8 cellular contexts compared by ENCODE assay signal in the genomic region with DNA sequence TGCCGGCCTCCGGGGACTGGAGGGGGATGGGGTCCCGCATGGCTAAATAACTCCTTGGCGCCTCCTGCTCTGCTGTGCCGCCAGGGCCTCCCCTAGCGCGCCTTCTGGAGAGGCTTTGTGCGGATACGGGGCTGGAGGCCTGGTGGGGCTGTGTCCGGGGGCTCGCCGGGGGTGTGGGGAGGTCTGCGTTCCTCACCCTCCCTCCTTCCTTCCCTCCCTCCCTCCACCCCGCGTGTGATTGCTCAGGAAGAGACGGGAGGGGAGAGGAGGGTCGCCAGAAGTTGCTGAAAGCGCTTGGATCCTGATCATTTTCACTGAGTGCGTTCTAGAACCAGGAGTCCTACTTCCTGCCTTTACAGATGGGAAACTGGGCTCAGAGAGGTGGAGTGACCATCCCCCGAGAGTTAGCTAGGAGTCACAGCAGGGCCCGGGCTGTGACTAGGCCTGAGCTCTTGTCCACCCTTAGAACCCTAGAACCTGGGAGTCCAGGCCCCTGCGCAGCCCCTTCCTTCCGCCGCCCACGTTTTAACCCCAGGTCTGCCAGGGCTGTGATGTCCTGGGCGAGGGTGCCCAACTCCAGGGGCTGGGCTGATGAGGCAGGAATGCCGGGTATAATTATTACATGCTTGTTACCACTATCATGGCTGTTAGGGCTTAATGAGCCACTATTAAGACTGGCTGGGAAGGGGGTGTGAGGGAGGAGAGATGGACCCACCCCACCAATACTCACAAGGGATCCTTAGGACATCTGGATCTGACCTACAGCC. TPM values are rescaled to one million over a fixed set of nuclear protein-coding genes. Genes with fewer than 3 reads are reported as not detected.
DNase-seq lines count a peak whose midpoint lies in the region; ATAC-seq lines count a peak whose summit lies in the region.

No MANE protein-coding gene starts in this region.

- DNase-seq in activated CD4-positive, CD25-positive, alpha-beta regulatory T cell treated with anti-CD3 and anti-CD28 coated beads, Interleukin-2, amount 50 U/mL, for 72 hours, result peak; percentile 51
- peak; percentile 75 for DNase-seq in M059J (ENCODE audit: low read depth)
- DNase-seq in activated naive CD4-positive, alpha-beta T cell treated with anti-CD3 and anti-CD28 coated beads, Interleukin-2, amount 50 U/mL, for 16 hours, result peak; percentile 36
- peak; percentile 65 for DNase-seq in left ventricle myocardium superior
- DNase-seq in sciatic nerve (ENCODE audit: low spot score), result peak; percentile 79

- no peak for ATAC-seq in activated CD4-positive, CD25-positive, alpha-beta regulatory T cell treated with anti-CD3 and anti-CD28 coated beads, Interleukin-2, amount 50 U/mL, for 24 hours
- peak; percentile 7 for ATAC-seq in left ventricle myocardium superior
- peak; percentile 60 for ATAC-seq in sciatic nerve
- no peak for ATAC-seq in HG02884 (IDR thresholded peaks at IDR 0.05; ENCODE audit: unreplicated experiment)
- ATAC-seq in HG03571 (IDR thresholded peaks at IDR 0.05; ENCODE audit: unreplicated experiment), result no peak

- intact Hi-C loops in left ventricle myocardium superior (cut with micrococcal nuclease) (no loop called here), sciatic nerve (cut with DNase I) (no loop called here)

RNA-seq across cellular contexts. Expression of gene JUND, which starts 0.8 kb away (rescaled TPM):
- 54.1 and 206 TPM in 2 replicates for total RNA-seq in M059J (2014; rRNA removed; shearing (Covaris generic))
- 89.2 TPM for total RNA-seq in left ventricle myocardium superior
- total RNA-seq in sciatic nerve, result 298 TPM

RNA-seq across cellular contexts. Expression of gene IQCN, which starts 8.0 kb away (rescaled TPM):
- total RNA-seq in M059J (2014; rRNA removed; shearing (Covaris generic)), result 0.10 TPM in 1 of 2 replicates, not detected in the other
- 0.57 TPM for total RNA-seq in left ventricle myocardium superior
- 12.7 TPM for total RNA-seq in sciatic nerve

RNA-seq across cellular contexts. Expression of gene LSM4, which starts 40.7 kb away (rescaled TPM):
- total RNA-seq in M059J (2014; rRNA removed; shearing (Covaris generic)), result 314 and 393 TPM in 2 replicates
- total RNA-seq in left ventricle myocardium superior (98.0 TPM), sciatic nerve (45.7 TPM)

RNA-seq across cellular contexts. Expression of gene PDE4C, which starts 56.0 kb away (rescaled TPM):
- 0.07 and 0.15 TPM in 2 replicates for total RNA-seq in M059J (2014; rRNA removed; shearing (Covaris generic))
- total RNA-seq in left ventricle myocardium superior (1.2 TPM), sciatic nerve (2.1 TPM)

RNA-seq across cellular contexts. Expression of gene PGPEP1, which starts 58.2 kb away (rescaled TPM):
- 10.3 and 13.5 TPM in 2 replicates for total RNA-seq in M059J (2014; rRNA removed; shearing (Covaris generic))
- total RNA-seq in left ventricle myocardium superior, result 41.2 TPM
- 49.6 TPM for total RNA-seq in sciatic nerve

Comparison
In these comparisons a context has a peak if more than half of its experiments do, and no peak if none do; other contexts are left out.
1. ATAC-seq: peak in left ventricle myocardium superior (single experiment) and sciatic nerve (single experiment); none in activated CD4-positive, CD25-positive, alpha-beta regulatory T cell treated with anti-CD3 and anti-CD28 coated beads, Interleukin-2, amount 50 U/mL, for 24 hours (0 of 2), HG02884 (single experiment) and HG03571 (single experiment).
2. Peak in every context shown above with its lines, with median percentiles within 50 percentile points of each other: DNase-seq.